Comparison of ENCODE assay signal across 23 cellular contexts in genomic region chr3:119530418-119530817, GRCh38. TPM values are rescaled to one million over a fixed set of nuclear protein-coding genes. Genes with fewer than 3 reads are reported as not detected.
"Had no signal": no experiment of that assay in that cellular context is flagged by ENCODE, and none has a peak within 500 bp of the region (broad histone marks: within the 10 kb centered on the region; RNA-seq: fewer than 3 reads in every experiment).

No MANE protein-coding gene starts in this region.

- H3K36me3 ChIP-seq: sigmoid colon had no signal

- H3K4me1 Mint-ChIP-seq: activated CD8-positive, alpha-beta memory T cell treated with anti-CD3 and anti-CD28 coated beads, Interleukin-2, amount 10 ng/mL, durations not matched to agents 7 days and 5 days; immature natural killer cell; neural crest cell had no signal

- H3K9me3 Mint-ChIP-seq: activated CD8-positive, alpha-beta T cell treated with anti-CD3 and anti-CD28 coated beads for 36 hours; immature natural killer cell; naive B cell; neural crest cell had no signal

- DNase-seq: activated CD4-positive, alpha-beta T cell treated with anti-CD3 and anti-CD28 coated beads, Interleukin-2, amount 10 ng/mL, durations not matched to agents 24 days and 14 days; activated CD8-positive, alpha-beta memory T cell treated with anti-CD3 and anti-CD28 coated beads, Interleukin-2, amount 10 ng/mL, durations not matched to agents 7 days and 5 days; activated CD8-positive, alpha-beta T cell treated with anti-CD3 and anti-CD28 coated beads for 36 hours; activated T-cell treated with anti-CD3 and anti-CD28 coated beads for 4 hours; aorta; dermis blood vessel endothelial cell; effector CD8-positive, alpha-beta T cell; erythroblast; immature natural killer cell; left ventricle myocardium inferior; naive B cell; retina; sigmoid colon; stimulated activated CD4-positive, alpha-beta T cell treated with anti-CD3 and anti-CD28 coated beads, Interleukin-4, amount 100 ng/mL, for 1 hour; stimulated activated naive CD8-positive, alpha-beta T cell treated with anti-CD3 and anti-CD28 coated beads, Interleukin-15, Interleukin-2, amounts not matched to agents 100 U/mL and 50 U/mL, for 24 hours; SW 1271; tibial artery had no signal

- H3K4me1 ChIP-seq: left ventricle myocardium inferior, sigmoid colon, tibial artery had no signal

- H3K4me3 ChIP-seq: left ventricle myocardium inferior, sigmoid colon, tibial artery had no signal

- H3K36me3 Mint-ChIP-seq: activated naive CD4-positive, alpha-beta T cell treated with anti-CD3 and anti-CD28 coated beads, Interleukin-2, amount 50 U/mL, for 72 hours had no signal

- ATAC-seq: activated CD4-positive, CD25-positive, alpha-beta regulatory T cell treated with anti-CD3 and anti-CD28 coated beads, Interleukin-2, amount 50 U/mL, for 24 hours; activated CD8-positive, alpha-beta memory T cell treated with anti-CD3 and anti-CD28 coated beads, Interleukin-2, amount 10 ng/mL, durations not matched to agents 7 days and 5 days; activated CD8-positive, alpha-beta T cell treated with anti-CD3 and anti-CD28 coated beads for 36 hours; activated naive CD4-positive, alpha-beta T cell treated with anti-CD3 and anti-CD28 coated beads, Interleukin-2, amount 50 U/mL, for 72 hours; stimulated activated naive CD8-positive, alpha-beta T cell treated with anti-CD3 and anti-CD28 coated beads, Interleukin-15, Interleukin-2, amounts not matched to agents 100 U/mL and 50 U/mL, for 24 hours had no signal

- H3K27ac ChIP-seq: left ventricle myocardium inferior, sigmoid colon, tibial artery, VCaP had no signal

- H3K4me3 Mint-ChIP-seq: activated CD4-positive, alpha-beta T cell treated with anti-CD3 and anti-CD28 coated beads, Interleukin-2, amount 10 ng/mL, durations not matched to agents 24 days and 14 days; activated CD8-positive, alpha-beta memory T cell treated with anti-CD3 and anti-CD28 coated beads, Interleukin-2, amount 10 ng/mL, durations not matched to agents 7 days and 5 days; activated CD8-positive, alpha-beta T cell treated with anti-CD3 and anti-CD28 coated beads for 36 hours; brain; immature natural killer cell; naive B cell; neural crest cell had no signal

- H3K9me3 ChIP-seq: left ventricle myocardium inferior, sigmoid colon, tibial artery had no signal

- H3K27ac Mint-ChIP-seq: activated CD4-positive, alpha-beta T cell treated with anti-CD3 and anti-CD28 coated beads, Interleukin-2, amount 10 ng/mL, durations not matched to agents 24 days and 14 days; activated CD8-positive, alpha-beta memory T cell treated with anti-CD3 and anti-CD28 coated beads, Interleukin-2, amount 10 ng/mL, durations not matched to agents 7 days and 5 days; activated CD8-positive, alpha-beta T cell treated with anti-CD3 and anti-CD28 coated beads for 36 hours; activated naive CD4-positive, alpha-beta T cell treated with anti-CD3 and anti-CD28 coated beads, Interleukin-2, amount 50 U/mL, for 72 hours; immature natural killer cell; progenitor cell of endocrine pancreas had no signal

- H3K27me3 Mint-ChIP-seq: activated CD4-positive, alpha-beta T cell treated with anti-CD3 and anti-CD28 coated beads, Interleukin-2, amount 10 ng/mL, durations not matched to agents 24 days and 14 days; activated CD8-positive, alpha-beta memory T cell treated with anti-CD3 and anti-CD28 coated beads, Interleukin-2, amount 10 ng/mL, durations not matched to agents 7 days and 5 days; activated CD8-positive, alpha-beta T cell treated with anti-CD3 and anti-CD28 coated beads for 36 hours; brain; naive B cell; progenitor cell of endocrine pancreas had no signal

- H3K27me3 ChIP-seq: sigmoid colon, tibial artery had no signal

RNA-seq across cellular contexts. Expression of gene CD80, which starts 29.0 kb away (rescaled TPM):
- total RNA-seq: left ventricle myocardium inferior, neural crest cell had no signal
- polyA plus RNA-seq: immature natural killer cell had no signal
